Comparison of ENCODE assay signal across 9 cellular contexts in the genomic region with DNA sequence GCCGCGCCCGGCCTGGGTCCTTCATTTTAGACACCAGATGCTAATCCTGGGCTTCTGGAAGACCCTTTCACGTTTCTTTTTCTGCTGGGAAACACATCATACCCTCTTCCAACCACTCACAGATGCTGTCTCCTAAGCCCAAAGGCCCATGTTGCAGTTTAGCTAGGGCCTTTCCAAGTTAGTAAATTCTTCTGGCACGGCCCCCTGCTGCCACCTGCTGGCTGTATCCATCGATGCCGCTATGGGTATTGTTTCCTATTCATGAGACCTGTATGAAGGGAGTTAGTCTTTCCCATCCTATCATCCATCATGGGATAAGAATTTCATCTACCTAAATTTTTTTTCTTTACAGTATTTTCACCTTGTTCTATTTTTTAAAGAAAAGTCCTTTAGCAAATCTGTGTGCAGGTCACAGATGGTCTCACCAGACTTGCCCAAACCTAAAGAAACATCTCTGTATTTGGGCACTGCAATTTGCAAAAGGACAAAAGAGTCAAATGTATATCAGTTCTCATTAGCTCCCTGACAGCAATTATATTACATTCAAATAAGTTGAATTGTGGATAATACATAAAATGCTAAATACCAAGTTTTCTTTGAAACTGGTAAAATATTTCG. TPM values are rescaled to one million over a fixed set of nuclear protein-coding genes. Genes with fewer than 3 reads are reported as not detected.
DNase-seq lines count a peak whose midpoint lies in the region; TF ChIP-seq lines count a peak whose summit lies in the region.
"Had no signal": no experiment of that assay in that cellular context is flagged by ENCODE, and none has a peak within 500 bp of the region (broad histone marks: within the 10 kb centered on the region; RNA-seq: fewer than 3 reads in every experiment).

No MANE protein-coding gene starts in this region.

- no peaks in the 10 kb centered on the region for H3K79me2 ChIP-seq in SK-N-SH (ENCODE audit: insufficient read depth)

- no peak for TF ChIP-seq EP300 in SK-N-SH (IDR thresholded peaks at IDR 0.05; ENCODE audit: borderline replicate concordance in 1 of 2, low read depth in 1 of 2, low read length in 1 of 2)

- H3K9me3 ChIP-seq in SK-N-SH, result no peaks in the 10 kb centered on the region
- H3K9me3 ChIP-seq in vagina, result no peaks in the 10 kb centered on the region
- H3K9me3 ChIP-seq: BLaER1 had no signal

- no peak overlapping the region for H2AFZ ChIP-seq in SK-N-SH (ENCODE audit: low read depth)

- peaks cover 0 to 14% of the 10 kb centered on the region in 2 experiments; a peak in 2 of 4 replicates for H3K4me1 ChIP-seq in SK-N-SH (ENCODE audit: control insufficient read depth in 1 of 2, insufficient read depth in 2 of 2, low read depth in 1 of 2, low read length in 1 of 2)
- H3K4me1 ChIP-seq in vagina, result no peaks in the 10 kb centered on the region

- no peak for TF ChIP-seq POLR2A in vagina (IDR thresholded peaks at IDR 0.05)

- CTCF ChIA-PET in SK-N-SH (lab: Yijun Ruan, JAX), result interaction anchor here (0.5 to 2.9 kb wide), 28 partner anchors 9 to 242 kb away, joined by 3 to 26 read pairs (median 4); a partner anchor contains a TSS

- H3K4me3 Mint-ChIP-seq in progenitor cell of endocrine pancreas (ENCODE audit: low read depth), result no peak overlapping the region

- POLR2A ChIA-PET in SK-N-SH (lab: Yijun Ruan, JAX), result no interaction called here

- no peaks in the 10 kb centered on the region for H4K20me1 ChIP-seq in SK-N-SH (ENCODE audit: insufficient read depth)
- H4K20me1 ChIP-seq: BLaER1 had no signal

- H3K4me1 Mint-ChIP-seq in progenitor cell of endocrine pancreas (ENCODE audit: low read depth), result no peaks in the 10 kb centered on the region

- no peaks in the 10 kb centered on the region for H3K36me3 Mint-ChIP-seq in progenitor cell of endocrine pancreas (ENCODE audit: insufficient read depth)

- no peak overlapping the region for H3K27ac ChIP-seq in SK-N-SH (ENCODE audit: low read depth in 2 of 2, low read length in 1 of 2)
- H3K27ac ChIP-seq in vagina, result no peak overlapping the region
- H3K27ac ChIP-seq: BLaER1 had no signal

- H3K36me3 ChIP-seq in SK-N-SH (replicated peaks in 1 of 2; ENCODE audit: control insufficient read depth in 1 of 2, insufficient read depth in 2 of 2, low read length in 1 of 2) (no peaks in the 10 kb centered on the region), vagina (no peaks in the 10 kb centered on the region)
- H3K36me3 ChIP-seq: BLaER1 had no signal

- no peak overlapping the region for H3K4me3 ChIP-seq in SK-N-SH (ENCODE audit: low read depth in 2 of 2, low read length in 1 of 2)
- H3K4me3 ChIP-seq in vagina, result no peak overlapping the region
- H3K4me3 ChIP-seq: BLaER1 had no signal

- H3K27ac Mint-ChIP-seq in progenitor cell of endocrine pancreas, result no peak overlapping the region

- DNase-seq in NCI-H2171 treated with DMSO at 0.1 percent for 48 hours (lab: John Stamatoyannopoulos, UW), result peak; percentile 46
- no peak for DNase-seq in NCI-H2171 (lab: John Stamatoyannopoulos, UW)
- DNase-seq in LoVo (ENCODE audit: low spot score), result peak; percentile 61
- peak; percentile 60 for DNase-seq in SK-N-SH
- DNase-seq in activated naive CD4-positive, alpha-beta T cell treated with Interleukin-2 at 50 U/mL for 16 hours, result peak; percentile 73
- DNase-seq in glomerular visceral epithelial cell (ENCODE audit: extremely low spot score), result peak; percentile 69
- peak; percentile 48 for DNase-seq in progenitor cell of endocrine pancreas (ENCODE audit: low spot score, unreplicated experiment)
- no peak for DNase-seq in vagina (ENCODE audit: extremely low spot score in 2 of 2)

- H3K27me3 ChIP-seq in SK-N-SH (ENCODE audit: insufficient read depth), result no peaks in the 10 kb centered on the region
- H3K27me3 ChIP-seq in vagina, result no peaks in the 10 kb centered on the region
- H3K27me3 ChIP-seq: BLaER1 had no signal

- peaks cover 17% of the 10 kb centered on the region for H3F3A ChIP-seq in SK-N-SH (replicated peaks; ENCODE audit: insufficient read depth)

- peak; percentile 94 for TF ChIP-seq CTCF in SK-N-SH (IDR thresholded peaks at IDR 0.05)
- peak; percentile 77 for TF ChIP-seq CTCF in progenitor cell of endocrine pancreas (IDR thresholded peaks at IDR 0.05; ENCODE audit: unreplicated experiment)
- peak in 2 of 3 experiments; percentile 29 to 55 for TF ChIP-seq CTCF in vagina (IDR thresholded peaks at IDR 0.05)

- intact Hi-C loops in vagina (cut with DNase I), result no loop called here

- no peak overlapping the region for H3K9ac ChIP-seq in SK-N-SH
- H3K9ac ChIP-seq: BLaER1 had no signal

- peaks cover 2% of the 10 kb centered on the region for H3K9me3 Mint-ChIP-seq in progenitor cell of endocrine pancreas (ENCODE audit: low read depth)

- no peaks in the 10 kb centered on the region for H3K27me3 Mint-ChIP-seq in progenitor cell of endocrine pancreas

- no peaks in the 10 kb centered on the region for H3K9me2 ChIP-seq in SK-N-SH

- WGBS in SK-N-SH (ENCODE audit: low lambda C conversion rate), result 10% methylated on average over 5 of the region's 8 CpGs

- H3K4me2 ChIP-seq in SK-N-SH, result no peak overlapping the region
- H3K4me2 ChIP-seq: BLaER1 had no signal

- peak; percentile 88 for TF ChIP-seq RAD21 in SK-N-SH (IDR thresholded peaks at IDR 0.05; ENCODE audit: low read length)

TF ChIP-seq in SK-N-SH, 30 proteins besides CTCF, POLR2A, EP300 and RAD21:
- TF ChIP-seq NRF1 (IDR thresholded peaks at IDR 0.05; ENCODE audit: low read depth, low read length) (peak; percentile 4; the same call in 1 of the 2 replicates), SMC3 (IDR thresholded peaks at IDR 0.05; ENCODE audit: low read depth, low read length) (peak; percentile 96), GABPA (IDR thresholded peaks at IDR 0.05; ENCODE audit: low read depth) (no peak)

RNA-seq across cellular contexts. Expression of a gene that starts 37.8 kb away (rescaled TPM):
- polyA plus RNA-seq in SK-N-SH (2012; rRNA removed), result 10.3 and 10.5 TPM in 2 replicates
- 6.4 and 8.5 TPM in 2 replicates for polyA plus RNA-seq in SK-N-SH (2012; cell fraction: cytosol; rRNA removed)
- polyA plus RNA-seq in SK-N-SH (2012; cell fraction: nucleus; rRNA removed), result 15.2 and 17.4 TPM in 2 replicates
- 9.5 and 11.1 TPM in 2 replicates for total RNA-seq in progenitor cell of endocrine pancreas
- total RNA-seq in vagina, result 4.2 TPM

RNA-seq across cellular contexts. Expression of a gene that starts 40.2 kb away (rescaled TPM):
- 4.5 and 6.3 TPM in 2 replicates for polyA plus RNA-seq in SK-N-SH (2012; rRNA removed)
- 7.9 and 8.1 TPM in 2 replicates for polyA plus RNA-seq in SK-N-SH (2012; cell fraction: cytosol; rRNA removed)
- 1.6 and 3.5 TPM in 2 replicates for polyA plus RNA-seq in SK-N-SH (2012; cell fraction: nucleus; rRNA removed)
- total RNA-seq in progenitor cell of endocrine pancreas (9.3 and 9.7 TPM in 2 replicates), vagina (6.1 TPM)

Comparison
In these comparisons a context has a peak if more than half of its experiments do, and no peak if none do; other contexts are left out.
1. DNase-seq: peak in NCI-H2171 treated with DMSO at 0.1 percent for 48 hours (single experiment), LoVo (single experiment), SK-N-SH (single experiment), activated naive CD4-positive, alpha-beta T cell treated with Interleukin-2 at 50 U/mL for 16 hours (single experiment), glomerular visceral epithelial cell (single experiment) and progenitor cell of endocrine pancreas (single experiment); none in NCI-H2171 (single experiment) and vagina (0 of 2).
2. CTCF ChIP-seq: peak in every context shown above with its lines; median percentile 94 in SK-N-SH; 77 in progenitor cell of endocrine pancreas; 42 in vagina.